In genomic region chr2:46012618-46013240, GRCh38 we compare ENCODE assay signal across 20 cellular contexts.
"Had no signal": no experiment of that assay in that cellular context is flagged by ENCODE, and none has a peak within 500 bp of the region (broad histone marks: within the 10 kb centered on the region; RNA-seq: fewer than 3 reads in every experiment).

No MANE protein-coding gene starts in this region.

- H3K4me1 Mint-ChIP-seq: memory B cell; naive thymus-derived CD8-positive, alpha-beta T cell had no signal

- H3K79me2 ChIP-seq: parathyroid adenoma had no signal

- H3K4me1 ChIP-seq: parathyroid adenoma, testis had no signal

- H3K36me3 Mint-ChIP-seq: activated naive CD4-positive, alpha-beta T cell treated with anti-CD3 and anti-CD28 coated beads, Interleukin-2, amount 50 U/mL, for 72 hours had no signal

- H3K27me3 Mint-ChIP-seq: activated CD8-positive, alpha-beta T cell treated with anti-CD3 and anti-CD28 coated beads for 36 hours; memory B cell; naive thymus-derived CD8-positive, alpha-beta T cell had no signal

- H3K27ac ChIP-seq: cardiac muscle cell, gastrocnemius medialis, neutrophil, parathyroid adenoma, right lobe of liver, SK-N-MC, testis had no signal

- H3K4me3 Mint-ChIP-seq: activated CD8-positive, alpha-beta T cell treated with anti-CD3 and anti-CD28 coated beads for 36 hours; memory B cell; naive thymus-derived CD8-positive, alpha-beta T cell had no signal

- H2AFZ ChIP-seq: parathyroid adenoma had no signal

- ATAC-seq: activated CD8-positive, alpha-beta T cell treated with anti-CD3 and anti-CD28 coated beads for 36 hours; gastrocnemius medialis; left ventricle myocardium superior; naive thymus-derived CD8-positive, alpha-beta T cell; right lobe of liver had no signal

- H3K9me3 Mint-ChIP-seq: activated CD8-positive, alpha-beta T cell treated with anti-CD3 and anti-CD28 coated beads for 36 hours; activated naive CD4-positive, alpha-beta T cell treated with anti-CD3 and anti-CD28 coated beads, Interleukin-2, amount 50 U/mL, for 72 hours; memory B cell; naive thymus-derived CD8-positive, alpha-beta T cell had no signal

- H3K4me3 ChIP-seq: cardiac muscle cell, gastrocnemius medialis, right lobe of liver, SK-N-MC, testis had no signal

- FAIRE-seq: small intestine had no signal

- H3K27ac Mint-ChIP-seq: activated CD8-positive, alpha-beta T cell treated with anti-CD3 and anti-CD28 coated beads for 36 hours; activated naive CD4-positive, alpha-beta T cell treated with anti-CD3 and anti-CD28 coated beads, Interleukin-2, amount 50 U/mL, for 72 hours; memory B cell; naive thymus-derived CD8-positive, alpha-beta T cell had no signal

- H3K36me3 ChIP-seq: neutrophil had no signal

- H3K9me3 ChIP-seq: gastrocnemius medialis, neutrophil, right lobe of liver, testis had no signal

- DNase-seq: activated CD8-positive, alpha-beta T cell treated with anti-CD3 and anti-CD28 coated beads for 36 hours; activated gamma-delta T cell; activated T-cell treated with anti-CD3 and anti-CD28 coated beads, Interleukin-2, amount 50 U/mL, for 48 hours; erythroblast; gastrocnemius medialis; head of caudate nucleus; kidney glomerular epithelial cell; left ventricle myocardium superior; naive thymus-derived CD8-positive, alpha-beta T cell; right lobe of liver; small intestine; stimulated activated CD4-positive, alpha-beta T cell treated with anti-CD3 and anti-CD28 coated beads, Interleukin-15, amount 100 ng/mL, for 24 hours; stimulated activated CD4-positive, alpha-beta T cell treated with anti-CD3 and anti-CD28 coated beads, Interleukin-4, amount 100 ng/mL, for 1 hour; testis had no signal

- H3K9ac ChIP-seq: parathyroid adenoma had no signal

- H3K27me3 ChIP-seq: cardiac muscle cell, gastrocnemius medialis, neutrophil, right lobe of liver, testis had no signal
